Comparison of ENCODE assay signal across 8 cellular contexts in genomic region chr2:30422437-30422805, GRCh38. TPM values are rescaled to one million over a fixed set of nuclear protein-coding genes. Genes with fewer than 3 reads are reported as not detected.
DNase-seq lines count a peak whose midpoint lies in the region; ATAC-seq, FAIRE-seq and TF ChIP-seq lines count a peak whose summit lies in the region.

No MANE protein-coding gene starts in this region.

- H3K23ac ChIP-seq in mesendoderm (ENCODE audit: low read length): no peak overlapping the region

- H3K27ac Mint-ChIP-seq in activated naive CD4-positive, alpha-beta T cell treated with anti-CD3 and anti-CD28 coated beads, Interleukin-2, amount 50 U/mL, for 72 hours: peak overlapping the region; percentile 89 to 96
- H3K27ac Mint-ChIP-seq in stimulated activated effector memory CD8-positive, alpha-beta T cell treated with anti-CD3 and anti-CD28 coated beads, Interleukin-12 subunit alpha, Interleukin-12 subunit beta, amount 100 ng/mL, for 72 hours: peak overlapping the region; percentile 56

- peaks cover 32% of the 10 kb centered on the region for H3K4me1 Mint-ChIP-seq in stimulated activated effector memory CD8-positive, alpha-beta T cell treated with anti-CD3 and anti-CD28 coated beads, Interleukin-12 subunit alpha, Interleukin-12 subunit beta, amount 100 ng/mL, for 72 hours

- POLR2A ChIA-PET in AG04450 (lab: Yijun Ruan, JAX) (interaction anchor here (0.6 to 2.0 kb wide), 8 partner anchors 10 to 250 kb away, joined by 3 to 15 read pairs (median 6); partner anchors contain the start of gene LBH), RWPE1 (lab: Yijun Ruan, JAX; ENCODE audit: low non-redundant PET) (no interaction called here)

- DNase-seq in AG04450 (ENCODE audit: low read depth, low spot score) (no peak), SJSA1 (ENCODE audit: low read depth in 1 of 2, low spot score in 2 of 2) (peak; percentile 73 to 82), mesendoderm (peak; percentile 34), RWPE1 (ENCODE audit: low spot score) (no peak), D721Med (ENCODE audit: insufficient read length, low spot score) (no peak)
- DNase-seq in activated naive CD4-positive, alpha-beta T cell treated with anti-CD3 and anti-CD28 coated beads, Interleukin-2, amount 50 U/mL, for 72 hours (ENCODE audit: low spot score in 2 of 2): peak; percentile 72 to 74
- peak; percentile 53 to 82 for DNase-seq in stimulated activated effector memory CD8-positive, alpha-beta T cell treated with anti-CD3 and anti-CD28 coated beads, Interleukin-12 subunit alpha, Interleukin-12 subunit beta, amount 100 ng/mL, for 72 hours (ENCODE audit: low spot score in 2 of 2)

- no peak overlapping the region for H4K5ac ChIP-seq in mesendoderm (ENCODE audit: low read length)

- no peak overlapping the region for H2BK120ac ChIP-seq in mesendoderm (ENCODE audit: low read depth, low read length)

- no peak for FAIRE-seq in D721Med (lab: Jason Lieb, UNC)

- no peaks in the 10 kb centered on the region for H3K27me3 ChIP-seq in AG04450 (ENCODE audit: control insufficient read depth, insufficient read depth, low read length)
- H3K27me3 ChIP-seq in SJSA1 (replicated peaks): no peaks in the 10 kb centered on the region
- no peaks in the 10 kb centered on the region for H3K27me3 ChIP-seq in mesendoderm (ENCODE audit: insufficient read depth, low read length, poor library complexity)

- H3K36me3 Mint-ChIP-seq in activated naive CD4-positive, alpha-beta T cell treated with anti-CD3 and anti-CD28 coated beads, Interleukin-2, amount 50 U/mL, for 72 hours: no peaks in the 10 kb centered on the region
- no peaks in the 10 kb centered on the region for H3K36me3 Mint-ChIP-seq in stimulated activated effector memory CD8-positive, alpha-beta T cell treated with anti-CD3 and anti-CD28 coated beads, Interleukin-12 subunit alpha, Interleukin-12 subunit beta, amount 100 ng/mL, for 72 hours

- peak; percentile 73 for ATAC-seq in GM21390 (IDR thresholded peaks at IDR 0.05; ENCODE audit: unreplicated experiment)
- ATAC-seq in activated naive CD4-positive, alpha-beta T cell treated with anti-CD3 and anti-CD28 coated beads, Interleukin-2, amount 50 U/mL, for 72 hours: peak; percentile 94 to 99
- ATAC-seq in stimulated activated effector memory CD8-positive, alpha-beta T cell treated with anti-CD3 and anti-CD28 coated beads, Interleukin-12 subunit alpha, Interleukin-12 subunit beta, amount 100 ng/mL, for 72 hours: peak; percentile 99

- peak overlapping the region; percentile 38 for H3K4me3 Mint-ChIP-seq in stimulated activated effector memory CD8-positive, alpha-beta T cell treated with anti-CD3 and anti-CD28 coated beads, Interleukin-12 subunit alpha, Interleukin-12 subunit beta, amount 100 ng/mL, for 72 hours

- no peak overlapping the region for H2BK15ac ChIP-seq in mesendoderm (replicated peaks; ENCODE audit: low read depth)

- WGBS in mesendoderm (ENCODE audit: extremely low coverage, insufficient coverage, low lambda C conversion rate): 100% methylated on average over 1 of the region's 4 CpGs

- H3K4me2 ChIP-seq in mesendoderm (ENCODE audit: low read length): no peak overlapping the region

- H2BK5ac ChIP-seq in mesendoderm (ENCODE audit: low read length): no peak overlapping the region

- no peaks in the 10 kb centered on the region for H3K9me3 ChIP-seq in AG04450 (ENCODE audit: control insufficient read depth, insufficient read depth, low read length)
- no peaks in the 10 kb centered on the region for H3K9me3 ChIP-seq in SJSA1 (replicated peaks)

- H3K18ac ChIP-seq in mesendoderm (ENCODE audit: low read length): no peak overlapping the region

- no peaks in the 10 kb centered on the region for H3K79me1 ChIP-seq in mesendoderm (ENCODE audit: low read length)

- H4K8ac ChIP-seq in mesendoderm (ENCODE audit: low read depth, low read length): no peak overlapping the region

- no peak overlapping the region for H2AK5ac ChIP-seq in mesendoderm (ENCODE audit: low read length)

- CTCF ChIA-PET in AG04450 (lab: Charles Lee) (interaction anchor here (0.9 to 4.1 kb wide), 7 partner anchors 10 to 291 kb away, joined by 3 to 22 read pairs (median 3); no protein-coding TSS in a partner anchor), RWPE1 (lab: Yijun Ruan, JAX) (interaction anchor here (0.6 kb wide), 1 partner anchor 9 kb away, joined by 3 read pairs; no protein-coding TSS in a partner anchor)

- H3K9me3 Mint-ChIP-seq in activated naive CD4-positive, alpha-beta T cell treated with anti-CD3 and anti-CD28 coated beads, Interleukin-2, amount 50 U/mL, for 72 hours: peaks cover 6% of the 10 kb centered on the region in 2 donors
- no peaks in the 10 kb centered on the region for H3K9me3 Mint-ChIP-seq in stimulated activated effector memory CD8-positive, alpha-beta T cell treated with anti-CD3 and anti-CD28 coated beads, Interleukin-12 subunit alpha, Interleukin-12 subunit beta, amount 100 ng/mL, for 72 hours

- H3K4me1 ChIP-seq in SJSA1 (replicated peaks): peaks cover 27% of the 10 kb centered on the region
- H3K4me1 ChIP-seq in mesendoderm (ENCODE audit: control insufficient read depth, low read depth, low read length): peaks cover 3% of the 10 kb centered on the region

- H3K27ac ChIP-seq in AG04450 (ENCODE audit: low read depth, low read length) (peak overlapping the region; percentile 92), SJSA1 (peak overlapping the region; percentile 48), mesendoderm (ENCODE audit: low read depth, low read length) (no peak overlapping the region), RWPE1 (no peak overlapping the region)

- H3K9ac ChIP-seq in mesendoderm (ENCODE audit: low read length): no peak overlapping the region

- H3K4ac ChIP-seq in mesendoderm (ENCODE audit: low read depth, low read length): no peak overlapping the region

- H3K36me3 ChIP-seq in SJSA1: no peaks in the 10 kb centered on the region
- H3K36me3 ChIP-seq in mesendoderm (ENCODE audit: control insufficient read depth, insufficient read depth, low read length): no peaks in the 10 kb centered on the region

- H3K79me2 ChIP-seq in mesendoderm (ENCODE audit: control insufficient read depth, insufficient read depth, low read length): no peaks in the 10 kb centered on the region

- H3K4me3 ChIP-seq in AG04450 (ENCODE audit: low read depth, low read length) (no peak overlapping the region), SJSA1 (no peak overlapping the region), mesendoderm (ENCODE audit: low read length) (no peak overlapping the region)

- no peak overlapping the region for H3K56ac ChIP-seq in mesendoderm (ENCODE audit: low read length)

- no peak for TF ChIP-seq CTCF in AG04450 (IDR thresholded peaks at IDR 0.05; ENCODE audit: low read depth, low read length)
- TF ChIP-seq CTCF in RWPE1 (conservative IDR thresholded peaks at IDR 0.05; ENCODE audit: low read depth): no peak
- no peak for TF ChIP-seq CTCF in D721Med (IDR thresholded peaks at IDR 0.05; ENCODE audit: insufficient read depth, missing control alignments)

RNA-seq across cellular contexts. Expression of gene LCLAT1, which starts 24.6 kb away (rescaled TPM):
- 19.5 and 25.2 TPM in 2 replicates for polyA plus RNA-seq in AG04450 (2011; rRNA removed)
- 24.9 and 39.1 TPM in 2 replicates for polyA minus RNA-seq in AG04450 (2011; rRNA and poly(A)+ RNA removed)
- 15.1 and 29.4 TPM in 2 replicates for total RNA-seq in SJSA1 (2014; rRNA removed; shearing (Covaris generic))
- total RNA-seq in activated naive CD4-positive, alpha-beta T cell treated with anti-CD3 and anti-CD28 coated beads, Interleukin-2, amount 50 U/mL, for 72 hours: 10 to 100 TPM in 1 of 2 donors, 1 to 10 TPM in 1; 8.1 to 24.1 TPM
- polyA plus RNA-seq in mesendoderm (2013, experiment 1 of 2): 9.6 TPM
- polyA plus RNA-seq in mesendoderm (2013, experiment 2 of 2): 9.2 TPM

Comparison
In these comparisons a context has a peak if more than half of its experiments do, and no peak if none do; other contexts are left out.
1. DNase-seq: peak in SJSA1 (2 of 2), activated naive CD4-positive, alpha-beta T cell treated with anti-CD3 and anti-CD28 coated beads, Interleukin-2, amount 50 U/mL, for 72 hours (2 of 2), mesendoderm (single experiment) and stimulated activated effector memory CD8-positive, alpha-beta T cell treated with anti-CD3 and anti-CD28 coated beads, Interleukin-12 subunit alpha, Interleukin-12 subunit beta, amount 100 ng/mL, for 72 hours (2 of 2); none in AG04450 (single experiment), RWPE1 (single experiment) and D721Med (single experiment).
2. H3K27ac ChIP-seq: peak in AG04450 (single experiment) and SJSA1 (single experiment); none in mesendoderm (single experiment) and RWPE1 (single experiment).
3. Peak in every context shown above with its lines, with median percentiles within 50 percentile points of each other: ATAC-seq.